In the genomic region with DNA sequence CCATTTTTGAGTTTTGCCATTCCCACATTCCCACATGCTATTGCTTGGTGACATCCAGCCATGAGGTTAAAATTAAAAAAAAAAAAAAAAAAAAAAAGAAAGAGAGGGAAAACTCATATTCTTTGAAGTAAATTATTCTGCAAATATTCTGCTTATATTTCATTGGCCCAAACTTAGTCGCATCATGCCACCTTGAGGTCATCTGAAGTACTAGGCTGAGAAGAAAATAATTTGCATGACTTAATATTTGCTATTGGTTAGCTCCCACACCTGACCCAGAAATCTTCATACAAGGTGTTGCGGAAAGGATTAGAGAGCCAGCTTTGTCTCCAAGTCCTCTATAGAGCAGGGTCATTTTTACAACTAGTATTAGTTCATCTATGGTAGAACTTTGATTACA, we compare ENCODE assay signal across 12 cellular contexts.
DNase-seq lines count a peak whose midpoint lies in the region; ATAC-seq and TF ChIP-seq lines count a peak whose summit lies in the region.
"Had no signal": no experiment of that assay in that cellular context is flagged by ENCODE, and none has a peak within 500 bp of the region (broad histone marks: within the 10 kb centered on the region; RNA-seq: fewer than 3 reads in every experiment).

No MANE protein-coding gene starts in this region.

- TF ChIP-seq CTCF in DND-41 (IDR thresholded peaks at IDR 0.05; ENCODE audit: borderline replicate concordance, extremely low read depth, low read length, poor library complexity, severe bottlenecking): peak; percentile 60
- peak; percentile 76 for TF ChIP-seq CTCF in endodermal cell (conservative IDR thresholded peaks at IDR 0.05)

- H3K9ac ChIP-seq in DND-41 (ENCODE audit: low read depth, low read length) (no peak overlapping the region), endodermal cell (ENCODE audit: extremely low read depth, low read length, poor library complexity, severe bottlenecking) (no peak overlapping the region)

- H3K27ac ChIP-seq in DND-41 (ENCODE audit: low read length) (no peak overlapping the region), endodermal cell (ENCODE audit: low read depth, low read length) (no peak overlapping the region)
- H3K27ac ChIP-seq: tibial nerve had no signal

- no peaks in the 10 kb centered on the region for H3K36me3 Mint-ChIP-seq in endodermal cell (ENCODE audit: low read depth)
- H3K36me3 Mint-ChIP-seq: activated naive CD4-positive, alpha-beta T cell treated with anti-CD3 and anti-CD28 coated beads, Interleukin-2, amount 50 U/mL, for 24 hours had no signal

- H3K4me1 Mint-ChIP-seq in endodermal cell: peaks cover 4% of the 10 kb centered on the region
- H3K4me1 Mint-ChIP-seq: activated naive CD4-positive, alpha-beta T cell treated with anti-CD3 and anti-CD28 coated beads, Interleukin-2, amount 50 U/mL, for 24 hours had no signal

- no peaks in the 10 kb centered on the region for H3K79me2 ChIP-seq in DND-41 (ENCODE audit: insufficient read depth, low read length)

- H3K27me3 ChIP-seq in DND-41 (ENCODE audit: insufficient read depth, low read length, poor library complexity): no peaks in the 10 kb centered on the region
- no peaks in the 10 kb centered on the region for H3K27me3 ChIP-seq in endodermal cell (ENCODE audit: control insufficient read depth, insufficient read depth, low read length, poor library complexity, severe bottlenecking)
- H3K27me3 ChIP-seq: tibial nerve had no signal

- H3K9me3 Mint-ChIP-seq in endodermal cell: no peaks in the 10 kb centered on the region
- H3K9me3 Mint-ChIP-seq: activated naive CD4-positive, alpha-beta T cell treated with anti-CD3 and anti-CD28 coated beads, Interleukin-2, amount 50 U/mL, for 24 hours had no signal

- H4K20me1 ChIP-seq in DND-41 (ENCODE audit: insufficient read depth, low read length): no peaks in the 10 kb centered on the region

- H3K4me3 Mint-ChIP-seq in endodermal cell: no peak overlapping the region
- H3K4me3 Mint-ChIP-seq: activated naive CD4-positive, alpha-beta T cell treated with anti-CD3 and anti-CD28 coated beads, Interleukin-2, amount 50 U/mL, for 24 hours had no signal

- 68% methylated on average over 2 of the region's 2 CpGs; no CpG with 5 or more reads in 1 of the 2 experiments for WGBS in endodermal cell (ENCODE audit: insufficient coverage in 1 of 2, insufficient read length in 1 of 2), 2 experiments

- ATAC-seq in DND-41 (ENCODE audit: insufficient read depth, low read depth) (0 out of 3 replicates have a peak, but pooled peaks have one; percentile 44), GM21723 (IDR thresholded peaks at IDR 0.05; ENCODE audit: unreplicated experiment) (no peak)

- no peak overlapping the region for H2AFZ ChIP-seq in DND-41 (ENCODE audit: low read depth, low read length)

- DNase-seq in DND-41 (no peak), HEK293T (ENCODE audit: extremely low spot score) (peak; percentile 12), NCI-H526 treated with DMSO at 0.1 percent for 48 hours (lab: John Stamatoyannopoulos, UW) (peak; percentile 6), endodermal cell (no peak), 8988T (no peak), NCI-H345 (lab: John Stamatoyannopoulos, UW) (no peak), T1000 (lab: John Stamatoyannopoulos, UW) (no peak)
- DNase-seq: GDM1 had no signal

- no peaks in the 10 kb centered on the region for H3K27me3 Mint-ChIP-seq in endodermal cell (ENCODE audit: insufficient read depth)
- H3K27me3 Mint-ChIP-seq: activated naive CD4-positive, alpha-beta T cell treated with anti-CD3 and anti-CD28 coated beads, Interleukin-2, amount 50 U/mL, for 24 hours had no signal

- H3K27ac Mint-ChIP-seq in endodermal cell: no peak overlapping the region
- H3K27ac Mint-ChIP-seq: activated naive CD4-positive, alpha-beta T cell treated with anti-CD3 and anti-CD28 coated beads, Interleukin-2, amount 50 U/mL, for 24 hours had no signal

- POLR2A ChIA-PET in HEK293T (lab: Yijun Ruan, JAX): no interaction called here

- H3K4me2 ChIP-seq in DND-41 (ENCODE audit: insufficient read depth, low read length): no peak overlapping the region

- H3K4me1 ChIP-seq in DND-41 (ENCODE audit: insufficient read depth, low read length) (no peaks in the 10 kb centered on the region), endodermal cell (ENCODE audit: control insufficient read depth, insufficient read depth, low read length) (no peaks in the 10 kb centered on the region)
- H3K4me1 ChIP-seq: tibial nerve had no signal

- H3K9me3 ChIP-seq in DND-41 (ENCODE audit: insufficient read depth, low read length, severe bottlenecking) (no peaks in the 10 kb centered on the region), endodermal cell (ENCODE audit: control insufficient read depth, low read length) (no peaks in the 10 kb centered on the region)
- H3K9me3 ChIP-seq: tibial nerve had no signal

- H3K36me3 ChIP-seq in DND-41 (ENCODE audit: insufficient read depth, low read length): no peaks in the 10 kb centered on the region
- no peaks in the 10 kb centered on the region for H3K36me3 ChIP-seq in endodermal cell (ENCODE audit: control insufficient read depth, insufficient read depth, low read length)
- H3K36me3 ChIP-seq: tibial nerve had no signal

- CTCF ChIA-PET in HEK293T (lab: Yijun Ruan, JAX): interaction anchor here (0.6 to 0.7 kb wide), 2 partner anchors 388 to 1341 kb away, joined by 3 to 6 read pairs; no protein-coding TSS in a partner anchor

- no peak overlapping the region for H3K4me3 ChIP-seq in DND-41 (ENCODE audit: low read depth in 1 of 2, low read length in 2 of 2)
- no peak overlapping the region for H3K4me3 ChIP-seq in endodermal cell (ENCODE audit: low read length)
- H3K4me3 ChIP-seq: lung, tibial nerve had no signal

TF ChIP-seq in HEK293T, 16 proteins besides CTCF, POLR2A, EP300 and RAD21:
- TF ChIP-seq FOXM1 (IDR thresholded peaks at IDR 0.05; ENCODE audit: borderline replicate concordance): no peak
- TF ChIP-seq FOXK2 (IDR thresholded peaks at IDR 0.05): no peak
- no peak for TF ChIP-seq PKNOX1 (IDR thresholded peaks at IDR 0.05)
- TF ChIP-seq SP1 (IDR thresholded peaks at IDR 0.05): no peak
- TF ChIP-seq HDGF (IDR thresholded peaks at IDR 0.05; ENCODE audit: borderline replicate concordance): no peak
- no peak for TF ChIP-seq ELF4 (IDR thresholded peaks at IDR 0.05)

Comparison
In these comparisons a context has a peak if more than half of its experiments do, and no peak if none do; other contexts are left out.
1. DNase-seq: peak in HEK293T (single experiment) and NCI-H526 treated with DMSO at 0.1 percent for 48 hours (single experiment); none in DND-41 (single experiment), endodermal cell (single experiment), 8988T (single experiment), NCI-H345 (single experiment) and T1000 (single experiment).